Comparison of ENCODE assay signal across 14 cellular contexts in genomic region chr4:139242511-139243051, GRCh38. TPM values are rescaled to one million over a fixed set of nuclear protein-coding genes. Genes with fewer than 3 reads are reported as not detected.
DNase-seq lines count a peak whose midpoint lies in the region; ATAC-seq, FAIRE-seq and TF ChIP-seq lines count a peak whose summit lies in the region.
"Had no signal": no experiment of that assay in that cellular context is flagged by ENCODE, and none has a peak within 500 bp of the region (broad histone marks: within the 10 kb centered on the region; RNA-seq: fewer than 3 reads in every experiment).

No MANE protein-coding gene starts in this region.

- 12% methylated on average over 2 of the region's 2 CpGs for WGBS in K562 (ENCODE audit: insufficient coverage, low coverage, missing lambda C conversion rate)

- intact Hi-C loops in K562 (cut with micrococcal nuclease) = no loop called here
- intact Hi-C loops in activated CD4-positive, alpha-beta T cell treated with anti-CD3 and anti-CD28 coated beads, Interleukin-2, amount 10 ng/mL, durations not matched to agents 24 days and 14 days (cut with micrococcal nuclease) = no loop called here

- no peak overlapping the region for H3K4me3 Mint-ChIP-seq in activated CD4-positive, alpha-beta T cell treated with anti-CD3 and anti-CD28 coated beads, Interleukin-2, amount 10 ng/mL, durations not matched to agents 24 days and 14 days
- H3K4me3 Mint-ChIP-seq: central memory CD8-positive, alpha-beta T cell had no signal

- no peak for TF ChIP-seq EP300 in K562 (IDR thresholded peaks at IDR 0.05; ENCODE audit: low read length)

- H3K4me2 ChIP-seq in KMS-11 (peak overlapping the region; percentile 72), K562 (ENCODE audit: insufficient read depth, low read length) (no peak overlapping the region)

- peaks cover 59% of the 10 kb centered on the region for H3K4me1 ChIP-seq in KMS-11 (ENCODE audit: low read depth, poor library complexity, severe bottlenecking)
- H3K4me1 ChIP-seq in K562 (replicated peaks in 1 of 2; ENCODE audit: control insufficient read depth in 2 of 2, insufficient read depth in 2 of 2, low read length in 2 of 2) = no peaks in the 10 kb centered on the region; a peak in 2 of 5 replicates
- H3K4me1 ChIP-seq: BE2C, HAP-1 had no signal

- no peaks in the 10 kb centered on the region for H3K36me3 ChIP-seq in KMS-11 (ENCODE audit: insufficient read depth)
- H3K36me3 ChIP-seq in K562 (ENCODE audit: control insufficient read depth, insufficient read depth, low read length) = no peaks in the 10 kb centered on the region
- H3K36me3 ChIP-seq: BE2C, HAP-1 had no signal

- no peak for TF ChIP-seq RAD21 in K562 (CRISPR knock-in tag; conservative IDR thresholded peaks at IDR 0.05 in 1 of 2, IDR thresholded peaks at IDR 0.05 in 1 of 2)

- H3K4me3 ChIP-seq in AG04449 (ENCODE audit: low read depth, low read length) = no peak overlapping the region
- no peak overlapping the region for H3K4me3 ChIP-seq in KMS-11 (IDR thresholded peaks at IDR 0.05; ENCODE audit: insufficient read depth, low read depth, low read length)
- H3K4me3 ChIP-seq in K562 = no peak overlapping the region
- H3K4me3 ChIP-seq: HAP-1, lung had no signal

- POLR2A ChIA-PET in AG04449 (lab: Yijun Ruan, JAX) (interaction anchor here (1.5 kb wide), 1 partner anchor 10 kb away, joined by 3 read pairs; no protein-coding TSS in a partner anchor), K562 (lab: Yijun Ruan, JAX) (interaction anchor here (0.6 kb wide), 1 partner anchor 15 kb away, joined by 3 read pairs; no protein-coding TSS in a partner anchor)

- no peak for ATAC-seq in K562

- H3K27me3 ChIP-seq in KMS-11 (ENCODE audit: insufficient read depth, low read depth) (no peaks in the 10 kb centered on the region), K562 (ENCODE audit: control insufficient read depth in 2 of 2, insufficient read depth in 2 of 2, low read length in 2 of 2) (no peaks in the 10 kb centered on the region)
- H3K27me3 ChIP-seq: BE2C had no signal

- H3K9me3 ChIP-seq in K562 (replicated peaks; ENCODE audit: control insufficient read depth, insufficient read depth, low read depth, low read length) = peaks cover 2% of the 10 kb centered on the region; the same call in 1 of the 2 replicates
- H3K9me3 ChIP-seq: BE2C, HAP-1 had no signal

- no peak for FAIRE-seq in K562 (lab: Jason Lieb, UNC)

- no peaks in the 10 kb centered on the region for H3K79me2 ChIP-seq in KMS-11 (ENCODE audit: insufficient read depth, low read depth)
- no peaks in the 10 kb centered on the region for H3K79me2 ChIP-seq in K562 (ENCODE audit: control insufficient read depth, insufficient read depth, low read length)

- H2AFZ ChIP-seq in KMS-11 (ENCODE audit: low read depth) = peak overlapping the region; percentile 12; the same call in 1 of the 2 replicates
- 0 out of 2 replicates have a peak overlapping the region, but pooled peaks have one; percentile 20 for H2AFZ ChIP-seq in K562 (ENCODE audit: low read depth, low read length)

- H3K9ac ChIP-seq in KMS-11 (peak overlapping the region; percentile 16; the same call in 1 of the 2 replicates), K562 (ENCODE audit: insufficient read depth in 1 of 2, low read depth in 2 of 2, low read length in 2 of 2) (0 out of 4 replicates have a peak overlapping the region, but pooled peaks of 1 of the 2 experiments have one; percentile 42)

- H3K27me3 Mint-ChIP-seq in activated CD4-positive, alpha-beta T cell treated with anti-CD3 and anti-CD28 coated beads, Interleukin-2, amount 10 ng/mL, durations not matched to agents 24 days and 14 days = peaks cover 4% of the 10 kb centered on the region
- H3K27me3 Mint-ChIP-seq: central memory CD8-positive, alpha-beta T cell had no signal

- no peak overlapping the region for H3K27ac Mint-ChIP-seq in activated CD4-positive, alpha-beta T cell treated with anti-CD3 and anti-CD28 coated beads, Interleukin-2, amount 10 ng/mL, durations not matched to agents 24 days and 14 days

- peak overlapping the region; percentile 70 for H3K27ac ChIP-seq in KMS-11
- no peak overlapping the region for H3K27ac ChIP-seq in K562 (ENCODE audit: extremely low read depth, low read depth, low read length)

- H3K36me3 Mint-ChIP-seq in activated CD4-positive, alpha-beta T cell treated with anti-CD3 and anti-CD28 coated beads, Interleukin-2, amount 10 ng/mL, durations not matched to agents 24 days and 14 days (ENCODE audit: low read depth) = no peaks in the 10 kb centered on the region

- TF ChIP-seq POLR2A in K562 (conservative IDR thresholded peaks at IDR 0.05) = no peak

- no peaks in the 10 kb centered on the region for H3K4me1 Mint-ChIP-seq in activated CD4-positive, alpha-beta T cell treated with anti-CD3 and anti-CD28 coated beads, Interleukin-2, amount 10 ng/mL, durations not matched to agents 24 days and 14 days
- H3K4me1 Mint-ChIP-seq: central memory CD8-positive, alpha-beta T cell had no signal

- BruUV-seq in K562 (replicated peaks; lab: Mats Ljungman, UMichigan) = no TSS peak

- CTCF ChIA-PET in AG04449 (lab: Yijun Ruan, JAX) = interaction anchor here (1.1 to 1.9 kb wide), 3 partner anchors 14 to 53 kb away, joined by 3 to 13 read pairs (median 3); partner anchors contain the start of gene MGARP
- CTCF ChIA-PET in K562 (lab: Yijun Ruan, JAX; ENCODE audit: low intra/inter-chr PET ratio) = no interaction called here

- no peaks in the 10 kb centered on the region for H4K20me1 ChIP-seq in KMS-11 (ENCODE audit: insufficient read depth)
- H4K20me1 ChIP-seq in K562 (replicated peaks; ENCODE audit: control insufficient read depth, insufficient read depth, low read length) = no peaks in the 10 kb centered on the region

- no peaks in the 10 kb centered on the region for H3K9me1 ChIP-seq in K562 (ENCODE audit: control insufficient read depth, insufficient read depth, low read length)

- DNase-seq in AG04449 (ENCODE audit: low read depth, low spot score) (peak; percentile 28), K562 (ENCODE audit: extremely low read depth in 1 of 4, low spot score in 3 of 4) (no peak), kidney tubule cell (ENCODE audit: low spot score) (peak; percentile 80), NCI-H446 (lab: John Stamatoyannopoulos, UW) (no peak), putamen (ENCODE audit: low spot score) (no peak), DMS 273 (lab: John Stamatoyannopoulos, UW; ENCODE audit: unreplicated experiment) (no peak)
- DNase-seq in activated CD4-positive, alpha-beta T cell treated with anti-CD3 and anti-CD28 coated beads, Interleukin-2, amount 10 ng/mL, durations not matched to agents 24 days and 14 days = no peak
- DNase-seq: activated T-cell treated with anti-CD3 and anti-CD28 coated beads, Interleukin-2, amount 50 U/mL, for 1 hour; BE2C; NCI-H1417 had no signal

- H3K9me3 Mint-ChIP-seq in activated CD4-positive, alpha-beta T cell treated with anti-CD3 and anti-CD28 coated beads, Interleukin-2, amount 10 ng/mL, durations not matched to agents 24 days and 14 days = peaks cover 3% of the 10 kb centered on the region
- H3K9me3 Mint-ChIP-seq: central memory CD8-positive, alpha-beta T cell had no signal

- TF ChIP-seq CTCF in AG04449 (IDR thresholded peaks at IDR 0.05; ENCODE audit: insufficient read depth, low read length, missing control alignments) (no peak), KMS-11 (conservative IDR thresholded peaks at IDR 0.05; ENCODE audit: low read depth, low read length) (no peak), K562 (IDR thresholded peaks at IDR 0.05 in 2 of 3, conservative IDR thresholded peaks at IDR 0.05 in 1 of 3; ENCODE audit: insufficient read depth in 2 of 3, low read depth in 1 of 3, low read length in 3 of 3) (no peak)

- in situ Hi-C loops in K562 (cut with MboI) = no loop called here

RNA-seq across cellular contexts. Expression of gene MGARP, which starts 37.4 kb away (rescaled TPM):
- total RNA-seq in K562 (2011; cell fraction: chromatin; rRNA removed; ENCODE audit: low replicate concordance) = not detected in 2 replicates
- total RNA-seq in K562 (2011; cell fraction: nucleolus; rRNA removed) = not detected in 2 replicates
- not detected in 2 replicates for total RNA-seq in K562 (2011; cell fraction: nucleoplasm; rRNA removed)
- not detected in 2 replicates for total RNA-seq in K562 (2014; rRNA removed)
- 0.11 and 0.16 TPM in 2 replicates for total RNA-seq in K562 (2014; rRNA removed; fragmentation: Illumina TruSeq; extraction: Trizol)
- 0.15 TPM in 1 of 2 replicates, not detected in the other for total RNA-seq in K562 (2015; rRNA removed; fragmentation: Illumina TruSeq; extraction: Trizol)
- total RNA-seq in K562 (2021) = 0.31 and 0.35 TPM in 2 replicates
- polyA plus RNA-seq in K562 (2011; rRNA removed) = 0.11 and 0.14 TPM in 2 replicates
- 0.07 and 0.12 TPM in 2 replicates for polyA plus RNA-seq in K562 (2011; cell fraction: cytosol; rRNA removed)
- polyA plus RNA-seq in K562 (2011; cell fraction: nucleus; rRNA removed) = not detected in 2 replicates
- polyA plus RNA-seq in K562 (2012) = 0.07 and 0.17 TPM in 2 replicates
- polyA plus RNA-seq in K562 (2014; fragmentation: Illumina TruSeq; extraction: Trizol) = 0.11 TPM in 1 of 2 replicates, not detected in the other
- under 1 TPM; 0.23 to 0.45 TPM for polyA plus RNA-seq in K562 (2014; fragmentation: Nextera tagmentation; extraction: Ambion mirVana)
- not detected in 2 replicates for polyA plus RNA-seq in K562 (2014; rRNA removed)
- 0.30 TPM in 1 of 2 replicates, not detected in the other for polyA minus RNA-seq in K562 (2011; rRNA and poly(A)+ RNA removed)
- polyA minus RNA-seq in K562 (2011; cell fraction: cytosol; rRNA and poly(A)+ RNA removed) = not detected in 2 replicates
- not detected in 2 replicates for polyA minus RNA-seq in K562 (2011; cell fraction: nucleus; rRNA and poly(A)+ RNA removed)
- 0.14 and 0.21 TPM in 2 replicates for total RNA-seq in activated CD4-positive, alpha-beta T cell treated with anti-CD3 and anti-CD28 coated beads, Interleukin-2, amount 10 ng/mL, durations not matched to agents 24 days and 14 days

RNA-seq across cellular contexts. Expression of gene NAA15, which starts 58.7 kb away (rescaled TPM):
- total RNA-seq in K562 (2011; cell fraction: chromatin; rRNA removed; ENCODE audit: low replicate concordance) = 31.5 and 142 TPM in 2 replicates
- 14.3 and 21.7 TPM in 2 replicates for total RNA-seq in K562 (2011; cell fraction: nucleolus; rRNA removed)
- total RNA-seq in K562 (2011; cell fraction: nucleoplasm; rRNA removed) = 41.9 and 67.9 TPM in 2 replicates
- total RNA-seq in K562 (2014; rRNA removed) (63.2 and 67.6 TPM in 2 replicates), K562 (2014; rRNA removed; fragmentation: Illumina TruSeq; extraction: Trizol) (114 and 126 TPM in 2 replicates), K562 (2015; rRNA removed; fragmentation: Illumina TruSeq; extraction: Trizol) (87.5 and 96.4 TPM in 2 replicates), K562 (2021) (117 TPM in 2 replicates)
- polyA plus RNA-seq in K562 (2011; rRNA removed) (39.8 and 61.9 TPM in 2 replicates), K562 (2014; fragmentation: Illumina TruSeq; extraction: Trizol) (60.4 and 76.4 TPM in 2 replicates), K562 (2014; fragmentation: Nextera tagmentation; extraction: Ambion mirVana) (10 to 100 TPM; 37.8 to 41.3 TPM), K562 (2014; rRNA removed) (45.9 and 48.9 TPM in 2 replicates)
- 5.5 and 10.9 TPM in 2 replicates for polyA plus RNA-seq in K562 (2011; cell fraction: cytosol; rRNA removed)
- 10.4 and 12.4 TPM in 2 replicates for polyA plus RNA-seq in K562 (2011; cell fraction: nucleus; rRNA removed)
- polyA plus RNA-seq in K562 (2012) = 29.9 and 48.2 TPM in 2 replicates
- 148 and 165 TPM in 2 replicates for polyA minus RNA-seq in K562 (2011; rRNA and poly(A)+ RNA removed)
- 44.9 and 54.8 TPM in 2 replicates for polyA minus RNA-seq in K562 (2011; cell fraction: cytosol; rRNA and poly(A)+ RNA removed)
- 25.8 and 45.7 TPM in 2 replicates for polyA minus RNA-seq in K562 (2011; cell fraction: nucleus; rRNA and poly(A)+ RNA removed)
- 114 and 115 TPM in 2 replicates for total RNA-seq in activated CD4-positive, alpha-beta T cell treated with anti-CD3 and anti-CD28 coated beads, Interleukin-2, amount 10 ng/mL, durations not matched to agents 24 days and 14 days

RNA-seq across cellular contexts. Expression of gene NDUFC1, which starts 59.7 kb away (rescaled TPM):
- 12.2 and 17.5 TPM in 2 replicates for total RNA-seq in K562 (2011; cell fraction: chromatin; rRNA removed; ENCODE audit: low replicate concordance)
- total RNA-seq in K562 (2011; cell fraction: nucleolus; rRNA removed) = 10.5 and 16.2 TPM in 2 replicates
- 17.0 and 26.2 TPM in 2 replicates for total RNA-seq in K562 (2011; cell fraction: nucleoplasm; rRNA removed)
- total RNA-seq in K562 (2014; rRNA removed) (82.2 and 120 TPM in 2 replicates), K562 (2014; rRNA removed; fragmentation: Illumina TruSeq; extraction: Trizol) (89.2 and 89.5 TPM in 2 replicates), K562 (2015; rRNA removed; fragmentation: Illumina TruSeq; extraction: Trizol) (141 and 142 TPM in 2 replicates), K562 (2021) (88.8 and 95.4 TPM in 2 replicates)
- polyA plus RNA-seq in K562 (2011; rRNA removed) (55.8 and 58.9 TPM in 2 replicates), K562 (2014; fragmentation: Illumina TruSeq; extraction: Trizol) (62.2 and 119 TPM in 2 replicates), K562 (2014; fragmentation: Nextera tagmentation; extraction: Ambion mirVana) (100 to 1,000 TPM; 350 to 378 TPM), K562 (2014; rRNA removed) (170 and 180 TPM in 2 replicates)
- polyA plus RNA-seq in K562 (2011; cell fraction: cytosol; rRNA removed) = 49.9 and 58.8 TPM in 2 replicates
- polyA plus RNA-seq in K562 (2011; cell fraction: nucleus; rRNA removed) = 32.8 and 33.1 TPM in 2 replicates
- 84.9 and 145 TPM in 2 replicates for polyA plus RNA-seq in K562 (2012)
- 19.1 and 19.5 TPM in 2 replicates for polyA minus RNA-seq in K562 (2011; rRNA and poly(A)+ RNA removed)
- 28.2 and 36.0 TPM in 2 replicates for polyA minus RNA-seq in K562 (2011; cell fraction: cytosol; rRNA and poly(A)+ RNA removed)
- 8.8 and 18.8 TPM in 2 replicates for polyA minus RNA-seq in K562 (2011; cell fraction: nucleus; rRNA and poly(A)+ RNA removed)
- 53.5 and 56.5 TPM in 2 replicates for total RNA-seq in activated CD4-positive, alpha-beta T cell treated with anti-CD3 and anti-CD28 coated beads, Interleukin-2, amount 10 ng/mL, durations not matched to agents 24 days and 14 days

Comparison
In these comparisons a context has a peak if more than half of its experiments do, and no peak if none do; other contexts are left out.
1. DNase-seq: peak in AG04449 (single experiment) and kidney tubule cell (single experiment); none in K562 (0 of 4), activated CD4-positive, alpha-beta T cell treated with anti-CD3 and anti-CD28 coated beads, Interleukin-2, amount 10 ng/mL, durations not matched to agents 24 days and 14 days (single experiment), NCI-H446 (0 of 2), putamen (single experiment) and DMS 273 (single experiment).